In genomic region chr15:86080302-86080701, GRCh38 we compare ENCODE assay signal across 20 cellular contexts. TPM values are rescaled to one million over a fixed set of nuclear protein-coding genes. Genes with fewer than 3 reads are reported as not detected.
DNase-seq lines count a peak whose midpoint lies in the region; ATAC-seq and TF ChIP-seq lines count a peak whose summit lies in the region.
"Had no signal": no experiment of that assay in that cellular context is flagged by ENCODE, and none has a peak within 500 bp of the region (broad histone marks: within the 10 kb centered on the region; RNA-seq: fewer than 3 reads in every experiment).

No MANE protein-coding gene starts in this region.

- 80 to 88% methylated on average over 1 of the region's 1 CpG for WGBS in endodermal cell (ENCODE audit: insufficient coverage in 1 of 2, insufficient read length in 1 of 2), 2 experiments
- 72 to 83% methylated on average over 1 of the region's 1 CpG for WGBS in testis, 2 donors

- no peak; the same call in 2 of the 3 replicates for ATAC-seq in GM23338
- no peak for ATAC-seq in GM18502 (IDR thresholded peaks at IDR 0.05; ENCODE audit: poor library complexity, unreplicated experiment)
- no peak for ATAC-seq in HG02571 (IDR thresholded peaks at IDR 0.05; ENCODE audit: unreplicated experiment)
- ATAC-seq: GM12878, HCT116 had no signal

- H3K9me3 ChIP-seq in endodermal cell (ENCODE audit: control insufficient read depth, low read length) (no peaks in the 10 kb centered on the region), neural progenitor cell (ENCODE audit: low read depth) (no peaks in the 10 kb centered on the region), skeletal muscle tissue (ENCODE audit: control insufficient read depth in 3 of 3, low read length in 3 of 3) (no peaks in the 10 kb centered on the region), testis (no peaks in the 10 kb centered on the region)

- no peaks in the 10 kb centered on the region for H3K36me3 ChIP-seq in GM23338 (ENCODE audit: insufficient read depth)
- no peaks in the 10 kb centered on the region for H3K36me3 ChIP-seq in endodermal cell (ENCODE audit: control insufficient read depth, insufficient read depth, low read length)
- no peaks in the 10 kb centered on the region for H3K36me3 ChIP-seq in neural progenitor cell
- H3K36me3 ChIP-seq in skeletal muscle tissue (ENCODE audit: control insufficient read depth in 3 of 3, insufficient read depth in 3 of 3, low read length in 3 of 3), result no peaks in the 10 kb centered on the region
- no peaks in the 10 kb centered on the region for H3K36me3 ChIP-seq in testis (ENCODE audit: low read depth, missing control alignments)

- H3K27ac Mint-ChIP-seq in GM23338 (no peak overlapping the region), endodermal cell (no peak overlapping the region), neural progenitor cell (peak overlapping the region; percentile 29)
- H3K27ac Mint-ChIP-seq: CD4-positive, alpha-beta memory T cell had no signal

- no peak for TF ChIP-seq CTCF in GM23338 (conservative IDR thresholded peaks at IDR 0.05; ENCODE audit: low read depth in 2 of 2)
- no peak for TF ChIP-seq CTCF in endodermal cell (conservative IDR thresholded peaks at IDR 0.05)
- TF ChIP-seq CTCF in neural progenitor cell (IDR thresholded peaks at IDR 0.05), result no peak
- TF ChIP-seq CTCF in testis (IDR thresholded peaks at IDR 0.05), result no peak

- H3K4me3 Mint-ChIP-seq in GM23338, result no peak overlapping the region
- no peak overlapping the region for H3K4me3 Mint-ChIP-seq in endodermal cell
- no peak overlapping the region for H3K4me3 Mint-ChIP-seq in neural progenitor cell
- H3K4me3 Mint-ChIP-seq: CD4-positive, alpha-beta memory T cell; H9 had no signal

- H3K4me3 ChIP-seq in GM23338 (no peak overlapping the region), endodermal cell (ENCODE audit: low read length) (no peak overlapping the region), neural progenitor cell (no peak overlapping the region), skeletal muscle tissue (ENCODE audit: low read length in 3 of 3) (peak overlapping the region; percentile 17 to 79 (median 54)), testis (no peak overlapping the region)
- H3K4me3 ChIP-seq: GM12878 had no signal

- H3K9me3 Mint-ChIP-seq in GM23338 (no peaks in the 10 kb centered on the region), endodermal cell (no peaks in the 10 kb centered on the region), neural progenitor cell (no peaks in the 10 kb centered on the region)
- H3K9me3 Mint-ChIP-seq: CD4-positive, alpha-beta memory T cell; H9 had no signal

- H3K4me1 ChIP-seq in GM23338 (ENCODE audit: insufficient read depth) (no peaks in the 10 kb centered on the region; the same call in 1 of the 2 replicates), endodermal cell (ENCODE audit: control insufficient read depth, insufficient read depth, low read length) (peaks cover 18% of the 10 kb centered on the region), neural progenitor cell (peaks cover 60% of the 10 kb centered on the region), skeletal muscle tissue (ENCODE audit: control insufficient read depth in 3 of 3, insufficient read depth in 3 of 3, low read length in 3 of 3) (peaks cover 47 to 69% (median 60%) of the 10 kb centered on the region in 3 donors), testis (no peaks in the 10 kb centered on the region)

- H3F3A ChIP-seq in GM23338 (replicated peaks; ENCODE audit: low read depth) (no peaks in the 10 kb centered on the region), neural progenitor cell (ENCODE audit: low read depth) (peaks cover 7% of the 10 kb centered on the region)

- H3K9me2 ChIP-seq in GM23338 (ENCODE audit: insufficient read depth), result 0 out of 2 replicates have a peak, but pooled peaks cover 7% of the 10 kb centered on the region

- H3K27me3 ChIP-seq in GM23338 (ENCODE audit: insufficient read depth) (no peaks in the 10 kb centered on the region), endodermal cell (ENCODE audit: control insufficient read depth, insufficient read depth, low read length, poor library complexity, severe bottlenecking) (no peaks in the 10 kb centered on the region), neural progenitor cell (no peaks in the 10 kb centered on the region), skeletal muscle tissue (ENCODE audit: control insufficient read depth in 3 of 3, insufficient read depth in 3 of 3, low read length in 3 of 3) (no peaks in the 10 kb centered on the region), testis (no peaks in the 10 kb centered on the region)

- peaks cover 27% of the 10 kb centered on the region for H3K4me1 Mint-ChIP-seq in GM23338
- peaks cover 48% of the 10 kb centered on the region for H3K4me1 Mint-ChIP-seq in endodermal cell
- peaks cover 47% of the 10 kb centered on the region for H3K4me1 Mint-ChIP-seq in neural progenitor cell

- no peak overlapping the region for H3K27ac ChIP-seq in GM23338 (ENCODE audit: low read depth)
- no peak overlapping the region for H3K27ac ChIP-seq in endodermal cell (ENCODE audit: low read depth, low read length)
- no peak overlapping the region for H3K27ac ChIP-seq in neural progenitor cell
- peak overlapping the region; percentile 81 for H3K27ac ChIP-seq in skeletal muscle tissue (ENCODE audit: low read depth, low read length)
- H3K27ac ChIP-seq in testis, result no peak overlapping the region

- intact Hi-C loops in testis (cut with DNase I; ENCODE audit: low total_unique reads), result no loop called here

- H4K20me1 ChIP-seq in GM23338 (replicated peaks; ENCODE audit: insufficient read depth) (no peaks in the 10 kb centered on the region), neural progenitor cell (ENCODE audit: low read depth) (no peaks in the 10 kb centered on the region)

- H2AFZ ChIP-seq in GM23338 (peak overlapping the region; percentile 66; the same call in 1 of the 2 replicates), neural progenitor cell (replicated peaks) (no peak overlapping the region)

- H3K79me2 ChIP-seq in GM23338 (replicated peaks; ENCODE audit: insufficient read depth), result no peaks in the 10 kb centered on the region
- no peaks in the 10 kb centered on the region for H3K79me2 ChIP-seq in neural progenitor cell (ENCODE audit: low read depth)

- no peak overlapping the region for H3K4me2 ChIP-seq in GM23338
- peak overlapping the region; percentile 34 for H3K4me2 ChIP-seq in neural progenitor cell

- TF ChIP-seq POLR2A in testis (IDR thresholded peaks at IDR 0.05), result no peak

- peaks cover 13% of the 10 kb centered on the region for H3K27me3 Mint-ChIP-seq in GM23338 (ENCODE audit: insufficient read depth, low read depth, poor library complexity)
- H3K27me3 Mint-ChIP-seq in endodermal cell (ENCODE audit: insufficient read depth), result peaks cover 2% of the 10 kb centered on the region
- H3K27me3 Mint-ChIP-seq in neural progenitor cell (ENCODE audit: insufficient read depth, low read depth), result peaks cover 2% of the 10 kb centered on the region

- DNase-seq in GM23338 (ENCODE audit: low spot score) (no peak), endodermal cell (peak; percentile 61), neural progenitor cell (ENCODE audit: low spot score) (no peak), testis (no peak)
- DNase-seq: C1 segment of cervical spinal cord; Calu3; CD4-positive, alpha-beta memory T cell; COR-L47; DMS53; DMS79 treated with DMSO at 0.1 percent for 48 hours; H9 had no signal

- H3K9ac ChIP-seq in endodermal cell (ENCODE audit: extremely low read depth, low read length, poor library complexity, severe bottlenecking), result no peak overlapping the region
- no peak overlapping the region for H3K9ac ChIP-seq in neural progenitor cell
- peak overlapping the region; percentile 46 to 83 (median 66) for H3K9ac ChIP-seq in skeletal muscle tissue (ENCODE audit: low read depth in 1 of 3, low read length in 3 of 3)

- H3K36me3 Mint-ChIP-seq in GM23338 (ENCODE audit: low read depth) (no peaks in the 10 kb centered on the region), endodermal cell (ENCODE audit: low read depth) (no peaks in the 10 kb centered on the region), neural progenitor cell (no peaks in the 10 kb centered on the region)
- H3K36me3 Mint-ChIP-seq: CD4-positive, alpha-beta memory T cell had no signal

TF ChIP-seq in GM23338, 12 proteins besides CTCF, POLR2A, EP300 and RAD21 (continues in another document):
- TF ChIP-seq EZH2phosphoT487 (IDR thresholded peaks at IDR 0.05; ENCODE audit: unreplicated experiment), result no peak
- no peak for TF ChIP-seq NANOG (IDR thresholded peaks at IDR 0.05; ENCODE audit: borderline replicate concordance)
- no peak for TF ChIP-seq ETS1 (IDR thresholded peaks at IDR 0.05)
- no peak for TF ChIP-seq ZNF331 (CRISPR knock-in tag; IDR thresholded peaks at IDR 0.05; ENCODE audit: low read depth)

RNA-seq across cellular contexts. Expression of gene AGBL1, which starts 0.6 kb away (rescaled TPM):
- 0.03 TPM in 1 of 2 replicates, not detected in the other for total RNA-seq in GM23338 (2014; rRNA removed; shearing (Covaris generic))
- polyA plus RNA-seq in GM23338 (2016; fragmentation: Nextera tagmentation; extraction: Ambion mirVana), result not detected in 2 replicates
- under 1 TPM; 0.07 to 0.11 TPM for total RNA-seq in endodermal cell
- 0.21 TPM for polyA plus RNA-seq in endodermal cell (2013, experiment 1 of 2)
- 0.12 TPM for polyA plus RNA-seq in endodermal cell (2013, experiment 2 of 2)
- 5.5 and 6.2 TPM in 2 replicates for total RNA-seq in neural progenitor cell (ENCODE audit: low replicate concordance)
- total RNA-seq in skeletal muscle tissue, result 31.3 TPM
- under 1 TPM; 0.37 to 0.94 TPM for total RNA-seq in testis
- polyA plus RNA-seq in testis (ENCODE audit: insufficient read depth, low read depth, low replicate concordance), result 0.70 TPM
- total RNA-seq: A172; A673; Calu3; CD4-positive, alpha-beta memory T cell; GM12878; H1; H9 had no signal
- polyA plus RNA-seq: BJ; CD4-positive, alpha-beta memory T cell; GM12878; H1 had no signal

Comparison
In these comparisons a context has a peak if more than half of its experiments do, and no peak if none do; other contexts are left out.
1. H3K4me3 ChIP-seq: peak in skeletal muscle tissue (3 of 3); none in GM23338 (single experiment), endodermal cell (single experiment), neural progenitor cell (single experiment) and testis (0 of 2).
2. H3K9ac ChIP-seq: peak in skeletal muscle tissue (3 of 3); none in endodermal cell (single experiment) and neural progenitor cell (single experiment).